Comparison of ENCODE assay signal across 15 cellular contexts in the genomic region with DNA sequence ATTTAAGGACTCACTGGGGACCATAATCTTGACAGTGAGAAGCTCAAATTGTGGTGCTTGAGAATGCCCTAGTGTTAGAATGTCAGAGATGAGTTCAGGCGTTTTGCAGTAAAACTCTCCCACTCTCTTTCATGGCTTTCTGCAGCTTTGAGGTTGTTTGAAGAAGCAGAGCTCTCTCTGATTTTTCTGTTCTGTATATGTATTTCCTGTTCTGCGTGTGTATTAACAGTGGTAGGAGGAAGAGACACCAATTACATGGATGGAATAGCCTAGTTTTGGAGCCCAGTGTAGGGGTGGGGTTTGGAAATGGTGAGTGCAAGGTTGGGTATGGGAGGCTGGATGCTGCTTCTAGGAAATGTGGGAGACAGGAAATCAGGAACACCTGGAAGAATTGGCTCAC. TPM values are rescaled to one million over a fixed set of nuclear protein-coding genes. Genes with fewer than 3 reads are reported as not detected.
DNase-seq lines count a peak whose midpoint lies in the region; ATAC-seq and TF ChIP-seq lines count a peak whose summit lies in the region.
"Had no signal": no experiment of that assay in that cellular context is flagged by ENCODE, and none has a peak within 500 bp of the region (broad histone marks: within the 10 kb centered on the region; RNA-seq: fewer than 3 reads in every experiment).

No MANE protein-coding gene starts in this region.

- H3K36me3 ChIP-seq in mammary epithelial cell (ENCODE audit: insufficient read depth, low read length): no peaks in the 10 kb centered on the region
- H3K36me3 ChIP-seq: prostate gland had no signal

- peak overlapping the region; percentile 3 for H3K27ac Mint-ChIP-seq in T-helper 2 cell treated with Interferon-gamma antibody and Interleukin-4, amounts not matched to agents 5 μg/mL and 100 μg/mL, for 36 hours
- H3K27ac Mint-ChIP-seq in H9 (peak overlapping the region in 2 of 3 experiments; percentile 57 to 76; a peak in 4 of 7 replicates), nephron progenitor cell (peak overlapping the region; percentile 64)
- peak overlapping the region; percentile 56 for H3K27ac Mint-ChIP-seq in activated T-helper 2 cell treated with anti-CD3 and anti-CD28 coated beads, Interferon-gamma antibody, Interleukin-2, Interleukin-4, amounts not matched to agents 10 μg/mL and 5 μg/mL and 100 μg/mL, durations not matched to agents 14 hours and 24 hours and 36 hours

- H3K56ac ChIP-seq in H9 (ENCODE audit: insufficient read length, low read depth, low read length): no peak overlapping the region

- H3K27me3 Mint-ChIP-seq in T-helper 2 cell treated with Interferon-gamma antibody and Interleukin-4, amounts not matched to agents 5 μg/mL and 100 μg/mL, for 36 hours (ENCODE audit: low read depth): no peaks in the 10 kb centered on the region
- H3K27me3 Mint-ChIP-seq in H9 (ENCODE audit: low read depth): no peaks in the 10 kb centered on the region
- no peaks in the 10 kb centered on the region for H3K27me3 Mint-ChIP-seq in activated T-helper 2 cell treated with anti-CD3 and anti-CD28 coated beads, Interferon-gamma antibody, Interleukin-2, Interleukin-4, amounts not matched to agents 10 μg/mL and 5 μg/mL and 100 μg/mL, durations not matched to agents 14 hours and 24 hours and 36 hours (ENCODE audit: low read depth)
- no peaks in the 10 kb centered on the region for H3K27me3 Mint-ChIP-seq in nephron progenitor cell (ENCODE audit: low read depth, poor library complexity)

- no peaks in the 10 kb centered on the region for H3K23me2 ChIP-seq in H9 (ENCODE audit: insufficient read length, low read depth, low read length, poor library complexity, severe bottlenecking)

- no peak overlapping the region for H2BK20ac ChIP-seq in H9 (ENCODE audit: low read depth, low read length, poor library complexity, severe bottlenecking)

- peak overlapping the region; percentile 0 for H3K4me3 Mint-ChIP-seq in T-helper 2 cell treated with Interferon-gamma antibody and Interleukin-4, amounts not matched to agents 5 μg/mL and 100 μg/mL, for 36 hours
- no peak overlapping the region for H3K4me3 Mint-ChIP-seq in H9
- no peak overlapping the region for H3K4me3 Mint-ChIP-seq in activated T-helper 2 cell treated with anti-CD3 and anti-CD28 coated beads, Interferon-gamma antibody, Interleukin-2, Interleukin-4, amounts not matched to agents 10 μg/mL and 5 μg/mL and 100 μg/mL, durations not matched to agents 14 hours and 24 hours and 36 hours (ENCODE audit: low read depth)
- no peak overlapping the region for H3K4me3 Mint-ChIP-seq in nephron progenitor cell

- no peaks in the 10 kb centered on the region for H3K9me3 ChIP-seq in H9 (ENCODE audit: control insufficient read depth, low read depth, low read length)
- no peaks in the 10 kb centered on the region for H3K9me3 ChIP-seq in mammary epithelial cell (replicated peaks; ENCODE audit: insufficient read depth, low read length)
- H3K9me3 ChIP-seq: A549, prostate gland, SJSA1 had no signal

- no peak for DNase-seq in T-helper 2 cell treated with Interferon-gamma antibody and Interleukin-4, amounts not matched to agents 5 μg/mL and 100 μg/mL, for 36 hours (ENCODE audit: low spot score)
- DNase-seq in T-helper 2 cell (no peak), H9 (no peak), nephron progenitor cell (no peak), mammary epithelial cell (no peak)
- DNase-seq in activated T-helper 2 cell treated with anti-CD3 and anti-CD28 coated beads, Interferon-gamma antibody, Interleukin-2, Interleukin-4, amounts not matched to agents 10 μg/mL and 5 μg/mL and 100 μg/mL, durations not matched to agents 14 hours and 24 hours and 36 hours (ENCODE audit: low spot score): no peak
- DNase-seq: amygdala, dermis blood vessel endothelial cell, mesendoderm, NCI-H1417 treated with DMSO at 0.1 percent for 48 hours had no signal

- H2BK15ac ChIP-seq in H9 (ENCODE audit: low read depth, low read length): no peak overlapping the region

- H3K4me2 ChIP-seq in H9 (ENCODE audit: insufficient read depth, insufficient read length, low read length) (no peak overlapping the region), mammary epithelial cell (ENCODE audit: insufficient read depth, low read depth, low read length) (no peak overlapping the region)
- H3K4me2 ChIP-seq: A549 had no signal

- H2AFZ ChIP-seq in H9 (ENCODE audit: low read length) (no peak overlapping the region), mammary epithelial cell (ENCODE audit: low read depth, low read length) (no peak overlapping the region)

- ATAC-seq in GM19023 (IDR thresholded peaks at IDR 0.05; ENCODE audit: unreplicated experiment) (no peak), HG02623 (IDR thresholded peaks at IDR 0.05; ENCODE audit: unreplicated experiment) (no peak)
- ATAC-seq: A549 had no signal

- no peak overlapping the region for H4K91ac ChIP-seq in H9 (ENCODE audit: insufficient read length, low read depth, low read length)

- H3T11ph ChIP-seq in H9 (ENCODE audit: low read length): no peak overlapping the region

- H3K27me3 ChIP-seq in H9 (ENCODE audit: insufficient read depth, low read length): no peaks in the 10 kb centered on the region
- no peaks in the 10 kb centered on the region for H3K27me3 ChIP-seq in mammary epithelial cell (ENCODE audit: insufficient read depth, low read length)
- H3K27me3 ChIP-seq: SJSA1 had no signal

- dilution Hi-C loops in mammary epithelial cell (cut with HindIII; ENCODE audit: low sequenced_read_pairs): loop anchor here (5.0 kb wide), 1 partner anchor 35 kb away; no protein-coding TSS in a partner anchor

- H2BK12ac ChIP-seq in H9 (ENCODE audit: insufficient read length, low read depth, low read length): no peak overlapping the region

- H3K9me3 Mint-ChIP-seq in T-helper 2 cell treated with Interferon-gamma antibody and Interleukin-4, amounts not matched to agents 5 μg/mL and 100 μg/mL, for 36 hours: no peaks in the 10 kb centered on the region
- H3K9me3 Mint-ChIP-seq in H9 (no peaks in the 10 kb centered on the region), nephron progenitor cell (no peaks in the 10 kb centered on the region)
- H3K9me3 Mint-ChIP-seq in activated T-helper 2 cell treated with anti-CD3 and anti-CD28 coated beads, Interferon-gamma antibody, Interleukin-2, Interleukin-4, amounts not matched to agents 10 μg/mL and 5 μg/mL and 100 μg/mL, durations not matched to agents 14 hours and 24 hours and 36 hours: no peaks in the 10 kb centered on the region

- peaks cover 4% of the 10 kb centered on the region for H3K36me3 Mint-ChIP-seq in T-helper 2 cell treated with Interferon-gamma antibody and Interleukin-4, amounts not matched to agents 5 μg/mL and 100 μg/mL, for 36 hours (ENCODE audit: low read depth)
- H3K36me3 Mint-ChIP-seq in H9 (ENCODE audit: insufficient read depth in 1 of 3, low read depth in 3 of 3): peaks cover 0 to 3% (median 2%) of the 10 kb centered on the region in 3 experiments; a peak in 1 of 7 replicates
- H3K36me3 Mint-ChIP-seq in activated T-helper 2 cell treated with anti-CD3 and anti-CD28 coated beads, Interferon-gamma antibody, Interleukin-2, Interleukin-4, amounts not matched to agents 10 μg/mL and 5 μg/mL and 100 μg/mL, durations not matched to agents 14 hours and 24 hours and 36 hours (ENCODE audit: low read depth): peaks cover 15% of the 10 kb centered on the region
- H3K36me3 Mint-ChIP-seq in nephron progenitor cell (ENCODE audit: low read depth): no peaks in the 10 kb centered on the region

- H3K4me1 Mint-ChIP-seq in T-helper 2 cell treated with Interferon-gamma antibody and Interleukin-4, amounts not matched to agents 5 μg/mL and 100 μg/mL, for 36 hours (ENCODE audit: low read depth): peaks cover 40% of the 10 kb centered on the region
- peaks cover 61 to 63% of the 10 kb centered on the region in 2 experiments for H3K4me1 Mint-ChIP-seq in H9
- H3K4me1 Mint-ChIP-seq in activated T-helper 2 cell treated with anti-CD3 and anti-CD28 coated beads, Interferon-gamma antibody, Interleukin-2, Interleukin-4, amounts not matched to agents 10 μg/mL and 5 μg/mL and 100 μg/mL, durations not matched to agents 14 hours and 24 hours and 36 hours (ENCODE audit: low read depth): peaks cover 44% of the 10 kb centered on the region
- H3K4me1 Mint-ChIP-seq in nephron progenitor cell: peaks cover 68% of the 10 kb centered on the region

- H2BK120ac ChIP-seq in H9 (ENCODE audit: low read depth, low read length, poor library complexity, severe bottlenecking): no peak overlapping the region

- CTCF ChIA-PET in mammary epithelial cell (lab: Charles Lee; ENCODE audit: low non-redundant PET): no interaction called here

- no CpG with 5 or more reads among the region's 2 CpGs for WGBS in H9 (ENCODE audit: extremely low coverage, insufficient read length, low lambda C conversion rate)
- 100% methylated on average over 2 of the region's 2 CpGs for WGBS in mammary epithelial cell (ENCODE audit: low coverage, missing lambda C conversion rate)

- in situ Hi-C loops in mammary epithelial cell (cut with MboI; ENCODE audit: low sequenced_read_pairs in 2 of 2): no loop called here

- no peak overlapping the region for H3K18ac ChIP-seq in H9 (ENCODE audit: insufficient read length, low read depth, low read length)

- no peak overlapping the region for H3K23ac ChIP-seq in H9 (ENCODE audit: insufficient read length, low read depth, low read length)

- no peak overlapping the region for H3K14ac ChIP-seq in H9 (ENCODE audit: insufficient read depth, low read length)

- H2BK5ac ChIP-seq in H9 (ENCODE audit: insufficient read length, low read length): no peak overlapping the region

- peaks cover 24% of the 10 kb centered on the region for H3K4me1 ChIP-seq in H9 (ENCODE audit: insufficient read depth, low read length)
- H3K4me1 ChIP-seq in mammary epithelial cell (ENCODE audit: insufficient read depth, low read length): peaks cover 16% of the 10 kb centered on the region

- no TSS peak for BruUV-seq in mammary epithelial cell (replicated peaks; lab: Mats Ljungman, UMichigan)

- no peak overlapping the region for H3K9ac ChIP-seq in H9 (ENCODE audit: extremely low read depth, insufficient read length, low read length)
- no peak overlapping the region for H3K9ac ChIP-seq in mammary epithelial cell (ENCODE audit: insufficient read depth, low read length)

- H3K4me3 ChIP-seq in mammary epithelial cell (replicated peaks in 1 of 3; ENCODE audit: insufficient read depth in 1 of 3, low read depth in 2 of 3, low read length in 3 of 3): no peak overlapping the region
- H3K4me3 ChIP-seq: A549, prostate gland, SJSA1 had no signal

- intact Hi-C loops in activated T-helper 2 cell treated with anti-CD3 and anti-CD28 coated beads, Interferon-gamma antibody, Interleukin-2, Interleukin-4, amounts not matched to agents 10 μg/mL and 5 μg/mL and 100 μg/mL, durations not matched to agents 14 hours and 24 hours and 36 hours (cut with micrococcal nuclease): no loop called here
- intact Hi-C loops in mammary epithelial cell (cut with micrococcal nuclease): no loop called here

- H3K27ac ChIP-seq in H9 (ENCODE audit: insufficient read length, low read depth, low read length) (no peak overlapping the region), mammary epithelial cell (ENCODE audit: insufficient read depth, low read depth, low read length) (no peak overlapping the region)
- H3K27ac ChIP-seq: A549, prostate gland, SJSA1 had no signal

- H4K5ac ChIP-seq in H9 (ENCODE audit: insufficient read length, low read depth, low read length): no peak overlapping the region

- H4K8ac ChIP-seq in H9 (replicated peaks; ENCODE audit: insufficient read length, low read depth, low read length): no peak overlapping the region

- H3K79me2 ChIP-seq in H9 (ENCODE audit: insufficient read depth, low read length) (peaks cover 91% of the 10 kb centered on the region), mammary epithelial cell (ENCODE audit: insufficient read depth, low read length) (peaks cover 99% of the 10 kb centered on the region)

- no peak overlapping the region for H3K4ac ChIP-seq in H9 (ENCODE audit: low read depth, low read length)

- peaks cover 3% of the 10 kb centered on the region for H3K79me1 ChIP-seq in H9 (ENCODE audit: insufficient read depth, low read depth, low read length, poor library complexity, severe bottlenecking)

- no peak overlapping the region for H2AK5ac ChIP-seq in H9 (ENCODE audit: insufficient read length, low read length)

- TF ChIP-seq CTCF in H9 (conservative IDR thresholded peaks at IDR 0.05): no peak
- no peak for TF ChIP-seq CTCF in nephron progenitor cell (IDR thresholded peaks at IDR 0.05)
- no peak for TF ChIP-seq CTCF in mammary epithelial cell (conservative IDR thresholded peaks at IDR 0.05 in 1 of 2, IDR thresholded peaks at IDR 0.05 in 1 of 2; ENCODE audit: extremely low read depth in 1 of 2, insufficient read depth in 1 of 2, low read depth in 1 of 2, low read length in 2 of 2)

- H4K20me1 ChIP-seq in H9 (ENCODE audit: control insufficient read depth, insufficient read depth, insufficient read length) (no peaks in the 10 kb centered on the region), mammary epithelial cell (ENCODE audit: insufficient read depth, low read length) (peaks cover 54% of the 10 kb centered on the region)

RNA-seq across cellular contexts. Expression of a gene that starts 12.4 kb away (rescaled TPM):
- total RNA-seq in H9 (2021) (370 and 405 TPM in 2 replicates), mammary epithelial cell (100 to 1,000 TPM; 117 to 240 TPM)
- total RNA-seq in activated T-helper 2 cell treated with anti-CD3 and anti-CD28 coated beads, Interferon-gamma antibody, Interleukin-2, Interleukin-4, amounts not matched to agents 10 μg/mL and 5 μg/mL and 100 μg/mL, durations not matched to agents 14 hours and 24 hours and 36 hours: 278 and 301 TPM in 2 replicates
- 110 TPM for polyA plus RNA-seq in mammary epithelial cell
- 287 TPM for polyA minus RNA-seq in mammary epithelial cell

Comparison
In these comparisons a context has a peak if more than half of its experiments do, and no peak if none do; other contexts are left out.
1. H3K27ac Mint-ChIP-seq: peak in every context shown above with its lines; median percentile 66 in H9; 64 in nephron progenitor cell; 56 in activated T-helper 2 cell treated with anti-CD3 and anti-CD28 coated beads, Interferon-gamma antibody, Interleukin-2, Interleukin-4, amounts not matched to agents 10 μg/mL and 5 μg/mL and 100 μg/mL, durations not matched to agents 14 hours and 24 hours and 36 hours; 3 in T-helper 2 cell treated with Interferon-gamma antibody and Interleukin-4, amounts not matched to agents 5 μg/mL and 100 μg/mL, for 36 hours.